ENCODE assay signal across 8 cellular contexts in the genomic region with DNA sequence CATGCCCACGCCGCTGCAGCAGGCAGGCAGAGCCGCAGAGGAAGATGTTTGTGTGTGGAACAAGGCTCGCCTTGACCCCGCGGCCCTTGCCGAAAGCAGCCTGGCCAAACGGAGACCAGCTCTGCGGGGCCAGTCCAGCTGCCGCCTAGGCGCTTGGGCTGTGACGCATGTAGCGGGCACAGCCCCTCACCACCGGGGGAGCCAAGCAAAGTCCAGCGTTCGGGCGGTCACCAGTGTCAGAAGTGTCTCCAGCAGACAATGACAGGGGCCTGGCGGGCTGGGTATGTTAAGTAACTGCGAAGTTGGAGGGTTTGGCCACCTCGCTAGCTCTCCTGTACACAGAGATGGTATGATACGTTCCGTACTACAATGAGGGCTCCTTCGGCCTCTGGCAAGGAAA. TPM values are rescaled to one million over a fixed set of nuclear protein-coding genes. Genes with fewer than 3 reads are reported as not detected.
DNase-seq lines count a peak whose midpoint lies in the region; ATAC-seq and TF ChIP-seq lines count a peak whose summit lies in the region.

No MANE protein-coding gene starts in this region.

- intact Hi-C loops in upper lobe of right lung (cut with DNase I): no loop called here

- no peaks in the 10 kb centered on the region for H3K27me3 Mint-ChIP-seq in activated CD8-positive, alpha-beta memory T cell treated with anti-CD3 and anti-CD28 coated beads, Interleukin-2, amount 10 ng/mL, durations not matched to agents 7 days and 5 days

- H3K4me1 Mint-ChIP-seq in activated CD8-positive, alpha-beta memory T cell treated with anti-CD3 and anti-CD28 coated beads, Interleukin-2, amount 10 ng/mL, durations not matched to agents 7 days and 5 days: peaks cover 9% of the 10 kb centered on the region

- no peaks in the 10 kb centered on the region for H3K36me3 Mint-ChIP-seq in activated CD8-positive, alpha-beta memory T cell treated with anti-CD3 and anti-CD28 coated beads, Interleukin-2, amount 10 ng/mL, durations not matched to agents 7 days and 5 days

- WGBS in lung, 2 donors: 51 to 60% methylated on average over 17 to 23 of the region's 23 CpGs

- H3K4me3 ChIP-seq in cardiac fibroblast (replicated peaks in 1 of 2; ENCODE audit: low read depth in 2 of 2, low read length in 2 of 2) (peak overlapping the region; percentile 64), lung (peak overlapping the region; percentile 40), upper lobe of right lung (peak overlapping the region; percentile 68)

- no peak overlapping the region for H3K27ac Mint-ChIP-seq in activated CD8-positive, alpha-beta memory T cell treated with anti-CD3 and anti-CD28 coated beads, Interleukin-2, amount 10 ng/mL, durations not matched to agents 7 days and 5 days

- CTCF ChIA-PET in activated CD8-positive, alpha-beta memory T cell treated with anti-CD3 and anti-CD28 coated beads, Interleukin-2, amount 10 ng/mL, durations not matched to agents 7 days and 5 days (lab: Charles Lee): no interaction called here

- no peaks in the 10 kb centered on the region for H3K9me3 Mint-ChIP-seq in activated CD8-positive, alpha-beta memory T cell treated with anti-CD3 and anti-CD28 coated beads, Interleukin-2, amount 10 ng/mL, durations not matched to agents 7 days and 5 days (ENCODE audit: low read depth)

- peaks cover 5 to 8% of the 10 kb centered on the region in 2 donors for H3K4me1 ChIP-seq in lung (ENCODE audit: control insufficient read depth in 2 of 2, insufficient read depth in 2 of 2, low read length in 2 of 2)
- H3K4me1 ChIP-seq in upper lobe of right lung: no peaks in the 10 kb centered on the region

- H3K9me3 ChIP-seq in lung (ENCODE audit: control insufficient read depth in 2 of 2, insufficient read depth in 1 of 2, low read length in 1 of 2) (no peaks in the 10 kb centered on the region), upper lobe of right lung (no peaks in the 10 kb centered on the region)

- TF ChIP-seq CTCF in cardiac fibroblast (IDR thresholded peaks at IDR 0.05; ENCODE audit: low read depth, low read length) (no peak), lung (IDR thresholded peaks at IDR 0.05; ENCODE audit: control extremely low read depth, extremely low read depth) (no peak), upper lobe of right lung (IDR thresholded peaks at IDR 0.05) (no peak)

- H3K4me3 Mint-ChIP-seq in activated CD8-positive, alpha-beta memory T cell treated with anti-CD3 and anti-CD28 coated beads, Interleukin-2, amount 10 ng/mL, durations not matched to agents 7 days and 5 days: peak overlapping the region; percentile 56

- H3K36me3 ChIP-seq in lung (ENCODE audit: control insufficient read depth in 2 of 2, insufficient read depth in 2 of 2, low read length in 2 of 2): no peaks in the 10 kb centered on the region
- no peaks in the 10 kb centered on the region for H3K36me3 ChIP-seq in upper lobe of right lung

- H3K27ac ChIP-seq in lung (ENCODE audit: low read depth in 1 of 2, low read length in 1 of 2) (peak overlapping the region; percentile 26 to 66), upper lobe of right lung (peak overlapping the region; percentile 93)

- DNase-seq in activated CD8-positive, alpha-beta memory T cell treated with anti-CD3 and anti-CD28 coated beads, Interleukin-2, amount 10 ng/mL, durations not matched to agents 7 days and 5 days: no peak
- no peak for DNase-seq in activated CD8-positive, alpha-beta memory T cell treated with anti-CD3 and anti-CD28 coated beads for 24 hours
- peak in 1 of 2 donors; percentile 2 for DNase-seq in cardiac fibroblast (ENCODE audit: low read depth in 2 of 2)
- no peak for DNase-seq in lung (ENCODE audit: low spot score)
- peak; percentile 61 for DNase-seq in upper lobe of right lung
- no peak for DNase-seq in kidney glomerular epithelial cell (lab: John Stamatoyannopoulos, UW)
- no peak for DNase-seq in NCI-H187 (lab: John Stamatoyannopoulos, UW)
- DNase-seq in activated CD8-positive, alpha-beta memory T cell treated with anti-CD3 and anti-CD28 coated beads, Interleukin-2, amount 50 U/mL, for 4 hours: no peak

- H3K27me3 ChIP-seq in lung (ENCODE audit: control insufficient read depth, insufficient read depth) (no peaks in the 10 kb centered on the region), upper lobe of right lung (no peaks in the 10 kb centered on the region)

- ATAC-seq in activated CD8-positive, alpha-beta memory T cell treated with anti-CD3 and anti-CD28 coated beads, Interleukin-2, amount 10 ng/mL, durations not matched to agents 7 days and 5 days: no peak
- ATAC-seq in lung (ENCODE audit: insufficient read depth, low FRiP score) (no peak), upper lobe of right lung (no peak)

RNA-seq across cellular contexts. Expression of a gene that starts 1.3 kb away (rescaled TPM):
- 1 to 10 TPM; 3.6 to 4.1 TPM for total RNA-seq in activated CD8-positive, alpha-beta memory T cell treated with anti-CD3 and anti-CD28 coated beads, Interleukin-2, amount 10 ng/mL, durations not matched to agents 7 days and 5 days
- total RNA-seq in lung (1 to 10 TPM; 4.0 to 4.2 TPM), upper lobe of right lung (4.5 TPM)
- 1 to 10 TPM in 1 of 2 donors, under 1 TPM in 1; 0.94 to 1.3 TPM for polyA plus RNA-seq in lung

RNA-seq across cellular contexts. Expression of a gene that starts 26.2 kb away (rescaled TPM):
- under 1 TPM in 1 of 2 experiments, not detected in 1; 0.33 TPM for total RNA-seq in activated CD8-positive, alpha-beta memory T cell treated with anti-CD3 and anti-CD28 coated beads, Interleukin-2, amount 10 ng/mL, durations not matched to agents 7 days and 5 days
- total RNA-seq in lung (under 1 TPM in 1 of 2 donors, not detected in 1; 0.46 TPM), upper lobe of right lung (0.32 TPM)
- polyA plus RNA-seq in lung: under 1 TPM; 0.11 to 0.16 TPM
